7 cellular contexts compared by ENCODE assay signal in the genomic region with DNA sequence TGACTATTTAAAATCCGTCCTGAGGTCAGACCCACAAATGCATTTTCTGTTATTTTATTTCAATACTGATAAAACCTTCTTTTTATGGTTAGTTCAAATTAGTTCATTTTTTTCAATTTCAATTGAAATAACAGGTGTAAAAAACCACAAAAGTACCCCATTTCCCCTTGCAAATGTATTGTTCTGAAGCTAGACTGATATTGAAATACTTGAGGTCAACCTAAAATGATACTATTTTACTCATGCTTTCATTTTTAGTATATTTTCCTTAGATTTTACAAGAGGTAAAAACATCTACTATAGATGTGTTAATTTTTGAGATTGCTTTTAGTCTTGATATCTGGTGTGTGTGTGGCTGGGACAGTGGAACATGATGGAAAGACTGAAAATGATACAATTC.
DNase-seq lines count a peak whose midpoint lies in the region; ATAC-seq, FAIRE-seq and TF ChIP-seq lines count a peak whose summit lies in the region.
"Not testable (repeated sequence)": the region's sequence is repeated elsewhere in the genome, so short reads cannot be mapped to it uniquely, and the experiment has no call there.

No MANE protein-coding gene starts in this region.

- not testable (repeated sequence) for TF ChIP-seq CTCF in DND-41 (IDR thresholded peaks at IDR 0.05; ENCODE audit: borderline replicate concordance, extremely low read depth, low read length, poor library complexity, severe bottlenecking); GM12865 (IDR thresholded peaks at IDR 0.05; ENCODE audit: insufficient read depth, low read depth, low read length, missing control alignments); MM.1S (IDR thresholded peaks at IDR 0.05; ENCODE audit: low read length); OCI-LY3 (IDR thresholded peaks at IDR 0.05; ENCODE audit: low read depth, low read length); pancreas (IDR thresholded peaks at IDR 0.05)

- WGBS in pancreas, 2 donors, result 39% methylated on average over 1 of the region's 1 CpG

- not testable (repeated sequence) for H3K9me2 ChIP-seq in MM.1S (replicated peaks; ENCODE audit: insufficient read depth, low read length)

- not testable (repeated sequence) for H4K20me1 ChIP-seq in DND-41 (ENCODE audit: insufficient read depth, low read length); MM.1S (ENCODE audit: insufficient read depth, low read length); OCI-LY3 (ENCODE audit: insufficient read depth, low read length)

- intact Hi-C loops in pancreas (cut with DNase I), result not testable (repeated sequence)

- not testable (repeated sequence) for H3K4me3 Mint-ChIP-seq in activated naive CD8-positive, alpha-beta T cell treated with anti-CD3 and anti-CD28 coated beads for 36 hours

- not testable (repeated sequence) for H3K27me3 ChIP-seq in DND-41 (ENCODE audit: insufficient read depth, low read length, poor library complexity); MM.1S (replicated peaks; ENCODE audit: insufficient read depth, low read length); pancreas
- peaks cover 21% of the 10 kb centered on the region for H3K27me3 ChIP-seq in OCI-LY3 (ENCODE audit: low read depth, low read length)

- not testable (repeated sequence) for H3K4me1 Mint-ChIP-seq in activated naive CD8-positive, alpha-beta T cell treated with anti-CD3 and anti-CD28 coated beads for 36 hours

- DNase-seq in DND-41; activated naive CD8-positive, alpha-beta T cell treated with anti-CD3 and anti-CD28 coated beads for 36 hours; pancreas: not testable (repeated sequence)
- peak; percentile 5 for DNase-seq in GM12865 (ENCODE audit: low read depth)
- peak; percentile 27 for DNase-seq in MM.1S

- H3K9me3 ChIP-seq in DND-41 (ENCODE audit: insufficient read depth, low read length, severe bottlenecking); MM.1S (replicated peaks; ENCODE audit: insufficient read depth, low read length); OCI-LY3 (ENCODE audit: insufficient read depth, low read length); pancreas: not testable (repeated sequence)

- not testable (repeated sequence) for H2AFZ ChIP-seq in DND-41 (ENCODE audit: low read depth, low read length); MM.1S (ENCODE audit: low read length); OCI-LY3 (ENCODE audit: low read depth, low read length)

- H3K4me3 ChIP-seq in DND-41 (ENCODE audit: low read depth in 1 of 2, low read length in 2 of 2); GM12865 (ENCODE audit: low read depth, low read length); MM.1S (ENCODE audit: low read length); OCI-LY3 (ENCODE audit: low read length); pancreas: not testable (repeated sequence)

- H3K27me3 Mint-ChIP-seq in activated naive CD8-positive, alpha-beta T cell treated with anti-CD3 and anti-CD28 coated beads for 36 hours, result not testable (repeated sequence)

- not testable (repeated sequence) for H3F3A ChIP-seq in MM.1S (ENCODE audit: insufficient read depth, low read length)

- not testable (repeated sequence) for H3K9ac ChIP-seq in DND-41 (ENCODE audit: low read depth, low read length); MM.1S (ENCODE audit: low read length); OCI-LY3 (ENCODE audit: low read length)

- peak overlapping the region; percentile 20 for H3K27ac Mint-ChIP-seq in activated naive CD8-positive, alpha-beta T cell treated with anti-CD3 and anti-CD28 coated beads for 36 hours

- not testable (repeated sequence) for ATAC-seq in DND-41 (ENCODE audit: insufficient read depth, low read depth); pancreas

- H3K9me3 Mint-ChIP-seq in activated naive CD8-positive, alpha-beta T cell treated with anti-CD3 and anti-CD28 coated beads for 36 hours, result not testable (repeated sequence)

- FAIRE-seq in colon (lab: Jason Lieb, UNC) (peak; percentile 86), pancreas (lab: Jason Lieb, UNC) (peak; percentile 92)

- H3K36me3 Mint-ChIP-seq in activated naive CD8-positive, alpha-beta T cell treated with anti-CD3 and anti-CD28 coated beads for 36 hours, result not testable (repeated sequence)

- H3K4me2 ChIP-seq in DND-41 (ENCODE audit: insufficient read depth, low read length) (peak overlapping the region; percentile 34; the same call in 1 of the 2 replicates), OCI-LY3 (ENCODE audit: low read length) (peak overlapping the region; percentile 39)
- H3K4me2 ChIP-seq in MM.1S (ENCODE audit: low read depth, low read length), result not testable (repeated sequence)

- H3K79me2 ChIP-seq in DND-41 (ENCODE audit: insufficient read depth, low read length); MM.1S (ENCODE audit: low read length); OCI-LY3 (ENCODE audit: low read length): not testable (repeated sequence)

- H3K4me1 ChIP-seq in DND-41 (ENCODE audit: insufficient read depth, low read length) (peaks cover 28% of the 10 kb centered on the region), OCI-LY3 (ENCODE audit: low read length) (peaks cover 20% of the 10 kb centered on the region)
- not testable (repeated sequence) for H3K4me1 ChIP-seq in MM.1S (ENCODE audit: low read length); pancreas

- not testable (repeated sequence) for H3K36me3 ChIP-seq in DND-41 (ENCODE audit: insufficient read depth, low read length); MM.1S (replicated peaks; ENCODE audit: insufficient read depth, low read length); OCI-LY3 (replicated peaks; ENCODE audit: low read depth, low read length); pancreas

- H3K27ac ChIP-seq in DND-41 (ENCODE audit: low read length), result peak overlapping the region; percentile 37; the same call in 1 of the 2 replicates
- not testable (repeated sequence) for H3K27ac ChIP-seq in MM.1S (ENCODE audit: low read length); pancreas
- peak overlapping the region; percentile 44 for H3K27ac ChIP-seq in OCI-LY3 (ENCODE audit: low read length)
